1 cellular context compared by ENCODE assay signal in the genomic region with DNA sequence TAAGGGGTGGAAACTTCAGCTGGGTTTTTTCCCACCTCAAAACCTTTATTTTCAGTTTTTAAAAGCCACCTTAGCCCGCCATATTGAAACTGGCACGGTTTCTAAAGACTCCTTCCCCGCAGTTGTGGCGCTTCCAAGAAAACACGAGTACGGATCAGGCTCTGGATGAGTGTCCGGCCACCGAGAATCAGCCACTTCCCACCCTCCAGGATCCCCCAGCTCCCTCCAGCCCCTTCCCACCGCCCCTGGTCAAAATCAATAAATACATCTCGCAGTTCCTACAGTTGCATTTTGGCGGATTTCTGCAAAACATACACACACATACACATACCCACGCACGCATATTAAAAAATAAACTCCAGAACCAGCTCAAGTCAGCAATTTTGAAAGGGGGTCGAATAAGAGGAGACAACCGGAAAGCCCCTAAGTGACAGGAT.
TF ChIP-seq lines count a peak whose summit lies in the region.

No MANE protein-coding gene starts in this region.

TF ChIP-seq in WTC11, 78 proteins besides CTCF, POLR2A, EP300 and RAD21 (continued from another document):
- TF ChIP-seq, protein P1, sequence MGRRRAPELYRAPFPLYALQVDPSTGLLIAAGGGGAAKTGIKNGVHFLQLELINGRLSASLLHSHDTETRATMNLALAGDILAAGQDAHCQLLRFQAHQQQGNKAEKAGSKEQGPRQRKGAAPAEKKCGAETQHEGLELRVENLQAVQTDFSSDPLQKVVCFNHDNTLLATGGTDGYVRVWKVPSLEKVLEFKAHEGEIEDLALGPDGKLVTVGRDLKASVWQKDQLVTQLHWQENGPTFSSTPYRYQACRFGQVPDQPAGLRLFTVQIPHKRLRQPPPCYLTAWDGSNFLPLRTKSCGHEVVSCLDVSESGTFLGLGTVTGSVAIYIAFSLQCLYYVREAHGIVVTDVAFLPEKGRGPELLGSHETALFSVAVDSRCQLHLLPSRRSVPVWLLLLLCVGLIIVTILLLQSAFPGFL (CRISPR knock-in tag; IDR thresholded peaks at IDR 0.05; ENCODE audit: borderline replicate concordance): no peak
- TF ChIP-seq, protein P2, sequence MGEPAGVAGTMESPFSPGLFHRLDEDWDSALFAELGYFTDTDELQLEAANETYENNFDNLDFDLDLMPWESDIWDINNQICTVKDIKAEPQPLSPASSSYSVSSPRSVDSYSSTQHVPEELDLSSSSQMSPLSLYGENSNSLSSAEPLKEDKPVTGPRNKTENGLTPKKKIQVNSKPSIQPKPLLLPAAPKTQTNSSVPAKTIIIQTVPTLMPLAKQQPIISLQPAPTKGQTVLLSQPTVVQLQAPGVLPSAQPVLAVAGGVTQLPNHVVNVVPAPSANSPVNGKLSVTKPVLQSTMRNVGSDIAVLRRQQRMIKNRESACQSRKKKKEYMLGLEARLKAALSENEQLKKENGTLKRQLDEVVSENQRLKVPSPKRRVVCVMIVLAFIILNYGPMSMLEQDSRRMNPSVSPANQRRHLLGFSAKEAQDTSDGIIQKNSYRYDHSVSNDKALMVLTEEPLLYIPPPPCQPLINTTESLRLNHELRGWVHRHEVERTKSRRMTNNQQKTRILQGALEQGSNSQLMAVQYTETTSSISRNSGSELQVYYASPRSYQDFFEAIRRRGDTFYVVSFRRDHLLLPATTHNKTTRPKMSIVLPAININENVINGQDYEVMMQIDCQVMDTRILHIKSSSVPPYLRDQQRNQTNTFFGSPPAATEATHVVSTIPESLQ (CRISPR knock-in tag; IDR thresholded peaks at IDR 0.05): no peak
- TF ChIP-seq SMAD4 (CRISPR knock-in tag; IDR thresholded peaks at IDR 0.05) (no peak), ZNF317 (CRISPR knock-in tag; IDR thresholded peaks at IDR 0.05; ENCODE audit: borderline replicate concordance, low read depth) (no peak), ELF4 (CRISPR knock-in tag; IDR thresholded peaks at IDR 0.05; ENCODE audit: low read depth) (no peak)
- TF ChIP-seq, protein P3, sequence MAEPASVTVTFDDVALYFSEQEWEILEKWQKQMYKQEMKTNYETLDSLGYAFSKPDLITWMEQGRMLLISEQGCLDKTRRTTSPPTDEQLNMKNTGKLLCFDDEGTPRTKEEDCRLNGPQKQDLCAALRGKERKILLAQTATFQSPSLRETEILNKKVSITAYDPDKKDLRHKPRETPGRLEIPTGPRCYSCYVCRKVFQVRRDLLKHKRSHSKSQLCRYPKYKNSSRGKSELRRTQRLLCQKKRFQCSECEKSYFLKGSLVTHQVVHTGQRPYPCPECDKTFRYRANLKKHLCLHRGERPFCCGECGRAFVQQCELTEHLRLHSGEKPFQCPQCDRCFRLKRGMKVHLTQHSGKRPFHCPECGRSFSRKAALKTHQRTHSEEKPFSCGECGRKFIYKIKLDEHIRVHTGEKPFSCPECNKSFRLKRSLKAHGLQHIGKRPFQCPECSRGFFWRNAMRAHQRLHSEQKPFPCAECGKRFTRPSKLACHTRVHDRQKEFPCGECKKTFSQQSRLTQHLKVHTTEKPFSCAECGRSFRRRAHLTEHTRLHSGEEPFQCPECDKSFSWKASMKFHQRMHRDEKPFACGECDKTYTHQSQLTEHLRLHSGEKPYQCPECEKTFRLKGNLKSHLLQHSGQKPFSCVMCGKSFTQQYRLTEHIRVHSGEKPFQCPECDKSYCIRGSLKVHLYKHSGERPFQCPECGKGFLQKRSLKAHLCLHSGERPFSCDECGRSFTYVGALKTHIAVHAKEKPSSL (CRISPR knock-in tag; conservative IDR thresholded peaks at IDR 0.05): no peak
